In genomic region chr16:66170989-66171388, GRCh38 we compare ENCODE assay signal across 32 cellular contexts.
"Had no signal": no experiment of that assay in that cellular context is flagged by ENCODE, and none has a peak within 500 bp of the region (broad histone marks: within the 10 kb centered on the region; RNA-seq: fewer than 3 reads in every experiment).

No MANE protein-coding gene starts in this region.

- H3K27ac Mint-ChIP-seq: naive B cell; naive thymus-derived CD8-positive, alpha-beta T cell; natural killer cell treated with Interleukin-12 subunit alpha and Interleukin-12 subunit beta and Interleukin-15 and Interleukin-18, amount 100 ng/mL, for 72 hours; nephron progenitor cell; progenitor cell of endocrine pancreas; stimulated activated memory B cell treated with anti-CD40 and anti-IgM and Interleukin-4, amounts not matched to agents 10 μg/mL and 1 μg/mL and 100 μg/mL, for 72 hours; stimulated activated naive CD8-positive, alpha-beta T cell treated with anti-CD3 and anti-CD28 coated beads, Interleukin-15, amount 100 ng/mL, for 72 hours; type B pancreatic cell had no signal

- H3K9me3 Mint-ChIP-seq: naive B cell; naive thymus-derived CD8-positive, alpha-beta T cell; natural killer cell treated with Interleukin-12 subunit alpha and Interleukin-12 subunit beta and Interleukin-15 and Interleukin-18, amount 100 ng/mL, for 72 hours; neural crest cell; stimulated activated memory B cell treated with anti-CD40 and anti-IgM and Interleukin-4, amounts not matched to agents 10 μg/mL and 1 μg/mL and 100 μg/mL, for 72 hours; stimulated activated naive CD8-positive, alpha-beta T cell treated with anti-CD3 and anti-CD28 coated beads, Interleukin-15, amount 100 ng/mL, for 72 hours; type B pancreatic cell had no signal

- H3K9ac ChIP-seq: parathyroid adenoma had no signal

- H3K4me1 Mint-ChIP-seq: naive B cell; neural crest cell; stimulated activated memory B cell treated with anti-CD40 and anti-IgM and Interleukin-4, amounts not matched to agents 10 μg/mL and 1 μg/mL and 100 μg/mL, for 72 hours; stimulated activated naive CD8-positive, alpha-beta T cell treated with anti-CD3 and anti-CD28 coated beads, Interleukin-15, amount 100 ng/mL, for 72 hours had no signal

- H3K27me3 ChIP-seq: ovary, right lobe of liver, sigmoid colon, spleen, suprapubic skin, testis, tibial artery, transverse colon, upper lobe of right lung, uterus had no signal

- H3K27me3 Mint-ChIP-seq: stimulated activated naive CD8-positive, alpha-beta T cell treated with anti-CD3 and anti-CD28 coated beads, Interleukin-15, amount 100 ng/mL, for 72 hours had no signal

- H3K27ac ChIP-seq: ovary, parathyroid adenoma, psoas muscle, right lobe of liver, sigmoid colon, spleen, suprapubic skin, testis, tibial artery, transverse colon, upper lobe of right lung, uterus had no signal

- H3K4me1 ChIP-seq: psoas muscle, right lobe of liver, sigmoid colon, suprapubic skin, testis, transverse colon, upper lobe of right lung, uterus had no signal

- H3K4me3 Mint-ChIP-seq: naive B cell; naive thymus-derived CD8-positive, alpha-beta T cell; natural killer cell treated with Interleukin-12 subunit alpha and Interleukin-12 subunit beta and Interleukin-15 and Interleukin-18, amount 100 ng/mL, for 72 hours; nephron progenitor cell; neural crest cell; stimulated activated memory B cell treated with anti-CD40 and anti-IgM and Interleukin-4, amounts not matched to agents 10 μg/mL and 1 μg/mL and 100 μg/mL, for 72 hours; stimulated activated naive CD8-positive, alpha-beta T cell treated with anti-CD3 and anti-CD28 coated beads, Interleukin-15, amount 100 ng/mL, for 72 hours; type B pancreatic cell had no signal

- DNase-seq: naive B cell; naive thymus-derived CD8-positive, alpha-beta T cell; nephron progenitor cell; ovary; posterior cingulate gyrus; psoas muscle; right cardiac atrium; sigmoid colon; spleen; stimulated activated CD4-positive, alpha-beta T cell treated with anti-CD3 and anti-CD28 coated beads, Interleukin-12 subunit alpha, Interleukin-12 subunit beta, amount 100 ng/mL, for 4 hours; stimulated activated CD4-positive, alpha-beta T cell treated with anti-CD3 and anti-CD28 coated beads, Interleukin-1b, Interleukin-23, amount 100 ng/mL, for 48 hours; stimulated activated CD4-positive, alpha-beta T cell treated with anti-CD3 and anti-CD28 coated beads, Interleukin-4, amount 100 ng/mL, for 1 hour; stimulated activated CD4-positive, alpha-beta T cell treated with anti-CD3 and anti-CD28 coated beads, Interleukin-4, amount 100 ng/mL, for 4 hours; stimulated activated CD8-positive, alpha-beta memory T cell treated with anti-CD3 and anti-CD28 coated beads, Interleukin-4, amount 100 ng/mL, for 48 hours; stimulated activated naive CD4-positive, alpha-beta T cell; stimulated activated naive CD8-positive, alpha-beta T cell treated with anti-CD3 and anti-CD28 coated beads, Interleukin-15, amount 100 ng/mL, for 72 hours; stimulated activated naive CD8-positive, alpha-beta T cell treated with anti-CD3 and anti-CD28 coated beads, Interleukin-15, Interleukin-2, amounts not matched to agents 100 U/mL and 50 U/mL, for 24 hours; substantia nigra; testis; tibial artery; transverse colon; upper lobe of right lung; uterus had no signal

- H3K4me3 ChIP-seq: ovary, psoas muscle, right lobe of liver, sigmoid colon, smooth muscle cell, spleen, suprapubic skin, testis, tibial artery, transverse colon, upper lobe of right lung, uterus had no signal

- H3K36me3 ChIP-seq: ovary, right lobe of liver, sigmoid colon, spleen, suprapubic skin, tibial artery, transverse colon, upper lobe of right lung, uterus had no signal

- H3K9me3 ChIP-seq: ovary, psoas muscle, right lobe of liver, sigmoid colon, suprapubic skin, testis, tibial artery, transverse colon, upper lobe of right lung, uterus had no signal

- H3K36me3 Mint-ChIP-seq: naive B cell; naive thymus-derived CD8-positive, alpha-beta T cell; natural killer cell treated with Interleukin-12 subunit alpha and Interleukin-12 subunit beta and Interleukin-15 and Interleukin-18, amount 100 ng/mL, for 72 hours; stimulated activated memory B cell treated with anti-CD40 and anti-IgM and Interleukin-4, amounts not matched to agents 10 μg/mL and 1 μg/mL and 100 μg/mL, for 72 hours; type B pancreatic cell had no signal
